35 cellular contexts compared by ENCODE assay signal in the genomic region with DNA sequence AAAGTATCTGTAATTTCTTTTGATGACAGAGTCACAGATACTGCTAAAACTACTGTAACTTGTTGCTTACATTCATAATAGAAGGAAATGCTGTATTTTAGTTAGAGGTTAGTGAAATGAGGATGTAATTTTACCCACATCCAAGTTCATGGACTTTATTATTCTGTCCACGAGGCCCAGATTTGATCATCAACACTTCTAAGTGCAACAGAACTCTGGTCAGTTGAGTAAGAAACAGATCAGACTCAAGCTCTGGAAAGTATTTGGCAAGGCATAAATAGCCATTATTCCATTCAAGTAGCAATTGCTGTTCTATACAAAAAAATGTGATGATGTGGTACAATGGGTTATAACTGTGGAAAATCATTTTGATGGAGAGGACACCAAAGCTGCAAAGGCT.
"Had no signal": no experiment of that assay in that cellular context is flagged by ENCODE, and none has a peak within 500 bp of the region (broad histone marks: within the 10 kb centered on the region; RNA-seq: fewer than 3 reads in every experiment).

No MANE protein-coding gene starts in this region.

- ATAC-seq: activated CD8-positive, alpha-beta T cell treated with anti-CD3 and anti-CD28 coated beads for 36 hours; activated naive CD4-positive, alpha-beta T cell treated with anti-CD3 and anti-CD28 coated beads, Interleukin-2, amount 50 U/mL, for 72 hours; activated T-cell treated with anti-CD3 and anti-CD28 coated beads, Interleukin-2, amount 50 U/mL, for 4 hours; activated T-cell treated with anti-CD3 and anti-CD28 coated beads, Interleukin-2, amount 50 U/mL, for 72 hours; activated T-helper 17 cell treated with anti-CD3 and anti-CD28 coated beads, Interleukin-2, amount 50 U/mL, for 72 hours; body of pancreas had no signal

- H3K9me3 ChIP-seq: adrenal gland, body of pancreas, breast epithelium had no signal

- H3K27me3 ChIP-seq: adrenal gland, body of pancreas, brain microvascular endothelial cell, breast epithelium had no signal

- H3K4me1 ChIP-seq: adrenal gland, body of pancreas, breast epithelium had no signal

- H3K27ac ChIP-seq: adrenal gland, body of pancreas, brain microvascular endothelial cell, breast epithelium, VCaP had no signal

- DNase-seq: activated B cell treated with CpG ODN at 0.5 μM for 24 hours; activated CD4-positive, alpha-beta memory T cell treated with anti-CD3 and anti-CD28 coated beads for 36 hours; activated CD4-positive, alpha-beta T cell treated with anti-CD3 and anti-CD28 coated beads for 4 hours; activated CD4-positive, alpha-beta T cell treated with anti-CD3 and anti-CD28 coated beads, Interleukin-2, amount 10 ng/mL, durations not matched to agents 24 days and 14 days; activated CD4-positive, alpha-beta T cell treated with anti-CD3 and anti-CD28 coated beads, Interleukin-2, amount 50 U/mL, for 1 hour; activated CD4-positive, alpha-beta T cell treated with anti-CD3 and anti-CD28 coated beads, Interleukin-2, amount 50 U/mL, for 4 hours; activated CD4-positive, CD25-positive, alpha-beta regulatory T cell treated with anti-CD3 and anti-CD28 coated beads, Interleukin-2, amount 50 U/mL, for 72 hours; activated CD8-positive, alpha-beta memory T cell treated with anti-CD3 and anti-CD28 coated beads, Interleukin-2, amount 50 U/mL, for 4 hours; activated CD8-positive, alpha-beta T cell treated with anti-CD3 and anti-CD28 coated beads for 36 hours; activated effector memory CD4-positive, alpha-beta T cell treated with anti-CD3 and anti-CD28 coated beads, Interleukin-2, amount 50 U/mL, for 16 hours; activated gamma-delta T cell treated with Interleukin-2 at 50 U/mL for 16 hours; activated naive CD4-positive, alpha-beta T cell; activated naive CD4-positive, alpha-beta T cell treated with anti-CD3 and anti-CD28 coated beads for 36 hours; activated naive CD4-positive, alpha-beta T cell treated with anti-CD3 and anti-CD28 coated beads, Interleukin-2, amount 50 U/mL, for 16 hours; activated naive CD8-positive, alpha-beta T cell treated with anti-CD3 and anti-CD28 coated beads for 36 hours; activated T-cell treated with anti-CD3 and anti-CD28 coated beads for 4 hours; activated T-cell treated with anti-CD3 and anti-CD28 coated beads, Interleukin-2, amount 50 U/mL, for 1 hour; activated T-cell treated with anti-CD3 and anti-CD28 coated beads, Interleukin-2, amount 50 U/mL, for 4 hours; activated T-cell treated with anti-CD3 and anti-CD28 coated beads, Interleukin-2, amount 50 U/mL, for 72 hours; adrenal gland; amniotic stem cell; aorta; body of pancreas; brain microvascular endothelial cell; central memory CD4-positive, alpha-beta T cell; T-helper 1 cell; T-helper 2 cell; T-helper 9 cell had no signal

- H3K27me3 Mint-ChIP-seq: activated B cell treated with CpG ODN at 0.5 μM for 24 hours; activated CD4-positive, alpha-beta memory T cell treated with anti-CD3 and anti-CD28 coated beads for 36 hours; activated CD4-positive, alpha-beta T cell treated with anti-CD3 and anti-CD28 coated beads, Interleukin-2, amount 10 ng/mL, durations not matched to agents 24 days and 14 days; activated CD8-positive, alpha-beta T cell treated with anti-CD3 and anti-CD28 coated beads for 36 hours; activated naive CD8-positive, alpha-beta T cell treated with anti-CD3 and anti-CD28 coated beads for 36 hours; activated T-helper 17 cell treated with anti-CD3 and anti-CD28 coated beads, Interleukin-2, amount 50 U/mL, for 72 hours had no signal

- H3K36me3 ChIP-seq: adrenal gland, brain microvascular endothelial cell, breast epithelium had no signal

- H3K4me3 Mint-ChIP-seq: activated B cell treated with CpG ODN at 0.5 μM for 24 hours; activated CD4-positive, alpha-beta memory T cell treated with anti-CD3 and anti-CD28 coated beads for 36 hours; activated CD4-positive, alpha-beta T cell treated with anti-CD3 and anti-CD28 coated beads, Interleukin-2, amount 10 ng/mL, durations not matched to agents 24 days and 14 days; activated CD8-positive, alpha-beta T cell treated with anti-CD3 and anti-CD28 coated beads for 36 hours; activated naive CD4-positive, alpha-beta T cell treated with anti-CD3 and anti-CD28 coated beads for 36 hours; activated naive CD8-positive, alpha-beta T cell treated with anti-CD3 and anti-CD28 coated beads for 36 hours; activated T-cell treated with anti-CD3 and anti-CD28 coated beads, Interleukin-2, amount 50 U/mL, for 4 hours; activated T-cell treated with anti-CD3 and anti-CD28 coated beads, Interleukin-2, amount 50 U/mL, for 72 hours; activated T-helper 1 cell treated with anti-CD3 and anti-CD28 coated beads, Interleukin-12 subunit alpha, Interleukin-12 subunit beta, Interleukin-2, Interleukin-4 antibody, amounts not matched to agents 30 ng/mL and 10 ng/mL and 1 ng/mL, durations not matched to agents 14 hours and 24 hours and 36 hours; activated T-helper 17 cell treated with anti-CD3 and anti-CD28 coated beads, Interleukin-2, amount 50 U/mL, for 72 hours; T-helper 1 cell treated with Interleukin-12 subunit alpha and Interleukin-12 subunit beta and Interleukin-4 antibody, amounts not matched to agents 30 μg/mL and 1 μg/mL, for 36 hours; T-helper 2 cell treated with Interferon-gamma antibody and Interleukin-4, amounts not matched to agents 5 μg/mL and 100 μg/mL, for 36 hours had no signal

- H3K27ac Mint-ChIP-seq: activated B cell treated with CpG ODN at 0.5 μM for 24 hours; activated CD4-positive, alpha-beta memory T cell treated with anti-CD3 and anti-CD28 coated beads for 36 hours; activated CD4-positive, alpha-beta T cell treated with anti-CD3 and anti-CD28 coated beads, Interleukin-2, amount 10 ng/mL, durations not matched to agents 24 days and 14 days; activated CD8-positive, alpha-beta T cell treated with anti-CD3 and anti-CD28 coated beads for 36 hours; activated naive CD4-positive, alpha-beta T cell treated with anti-CD3 and anti-CD28 coated beads for 36 hours; activated naive CD4-positive, alpha-beta T cell treated with anti-CD3 and anti-CD28 coated beads, Interleukin-2, amount 50 U/mL, for 72 hours; activated naive CD8-positive, alpha-beta T cell treated with anti-CD3 and anti-CD28 coated beads for 36 hours; activated T-cell treated with anti-CD3 and anti-CD28 coated beads, Interleukin-2, amount 50 U/mL, for 72 hours; activated T-helper 1 cell treated with anti-CD3 and anti-CD28 coated beads, Interleukin-12 subunit alpha, Interleukin-12 subunit beta, Interleukin-2, Interleukin-4 antibody, amounts not matched to agents 30 ng/mL and 10 ng/mL and 1 ng/mL, durations not matched to agents 14 hours and 24 hours and 36 hours; activated T-helper 17 cell treated with anti-CD3 and anti-CD28 coated beads, Interleukin-2, amount 50 U/mL, for 72 hours; T-helper 1 cell treated with Interleukin-12 subunit alpha and Interleukin-12 subunit beta and Interleukin-4 antibody, amounts not matched to agents 30 μg/mL and 1 μg/mL, for 36 hours; T-helper 2 cell treated with Interferon-gamma antibody and Interleukin-4, amounts not matched to agents 5 μg/mL and 100 μg/mL, for 36 hours had no signal

- H3K9me3 Mint-ChIP-seq: activated B cell treated with CpG ODN at 0.5 μM for 24 hours; activated CD4-positive, alpha-beta memory T cell treated with anti-CD3 and anti-CD28 coated beads for 36 hours; activated CD4-positive, alpha-beta T cell treated with anti-CD3 and anti-CD28 coated beads, Interleukin-2, amount 10 ng/mL, durations not matched to agents 24 days and 14 days; activated CD8-positive, alpha-beta T cell treated with anti-CD3 and anti-CD28 coated beads for 36 hours; activated naive CD4-positive, alpha-beta T cell treated with anti-CD3 and anti-CD28 coated beads for 36 hours; activated naive CD4-positive, alpha-beta T cell treated with anti-CD3 and anti-CD28 coated beads, Interleukin-2, amount 50 U/mL, for 72 hours; activated naive CD8-positive, alpha-beta T cell treated with anti-CD3 and anti-CD28 coated beads for 36 hours; activated T-cell treated with anti-CD3 and anti-CD28 coated beads, Interleukin-2, amount 50 U/mL, for 4 hours; activated T-cell treated with anti-CD3 and anti-CD28 coated beads, Interleukin-2, amount 50 U/mL, for 72 hours; activated T-helper 1 cell treated with anti-CD3 and anti-CD28 coated beads, Interleukin-12 subunit alpha, Interleukin-12 subunit beta, Interleukin-2, Interleukin-4 antibody, amounts not matched to agents 30 ng/mL and 10 ng/mL and 1 ng/mL, durations not matched to agents 14 hours and 24 hours and 36 hours; activated T-helper 17 cell treated with anti-CD3 and anti-CD28 coated beads, Interleukin-2, amount 50 U/mL, for 72 hours; T-helper 1 cell treated with Interleukin-12 subunit alpha and Interleukin-12 subunit beta and Interleukin-4 antibody, amounts not matched to agents 30 μg/mL and 1 μg/mL, for 36 hours; T-helper 2 cell treated with Interferon-gamma antibody and Interleukin-4, amounts not matched to agents 5 μg/mL and 100 μg/mL, for 36 hours had no signal

- H3K4me1 Mint-ChIP-seq: activated B cell treated with CpG ODN at 0.5 μM for 24 hours; activated CD4-positive, alpha-beta T cell treated with anti-CD3 and anti-CD28 coated beads, Interleukin-2, amount 10 ng/mL, durations not matched to agents 24 days and 14 days; activated naive CD8-positive, alpha-beta T cell treated with anti-CD3 and anti-CD28 coated beads for 36 hours; activated T-helper 17 cell treated with anti-CD3 and anti-CD28 coated beads, Interleukin-2, amount 50 U/mL, for 72 hours had no signal

- H3K4me3 ChIP-seq: adrenal gland, body of pancreas, breast epithelium had no signal
